Comparison of ENCODE assay signal across 8 cellular contexts in genomic region chr16:85428168-85428898, GRCh38.
DNase-seq lines count a peak whose midpoint lies in the region; ATAC-seq and TF ChIP-seq lines count a peak whose summit lies in the region.

No MANE protein-coding gene starts in this region.

- H3K4me3 ChIP-seq in GM12864 (ENCODE audit: low read depth, low read length): no peak overlapping the region
- no peak overlapping the region for H3K4me3 ChIP-seq in foreskin fibroblast (ENCODE audit: low read depth in 1 of 2, low read length in 2 of 2)
- no peak overlapping the region for H3K4me3 ChIP-seq in retinal pigment epithelial cell (ENCODE audit: low read length)

- TF ChIP-seq CTCF in GM12864 (IDR thresholded peaks at IDR 0.05; ENCODE audit: low read depth, low read length, missing control alignments) (peak; percentile 77), foreskin fibroblast (IDR thresholded peaks at IDR 0.05; ENCODE audit: low read depth, low read length) (peak; percentile 31), retinal pigment epithelial cell (conservative IDR thresholded peaks at IDR 0.05; ENCODE audit: low read depth, low read length) (peak; percentile 50)

- ATAC-seq in GM21367 (IDR thresholded peaks at IDR 0.05; ENCODE audit: unreplicated experiment) (no peak), GM19463 (IDR thresholded peaks at IDR 0.05; ENCODE audit: unreplicated experiment) (no peak)

- DNase-seq in GM12864 (ENCODE audit: low read depth) (no peak), M059J (ENCODE audit: low read depth) (peak; percentile 20), foreskin fibroblast (peak in 1 of 2 donors; percentile 49), retinal pigment epithelial cell (ENCODE audit: low read depth) (no peak), HPDE6-E6E7 (ENCODE audit: extremely low spot score) (no peak)
- DNase-seq in activated CD8-positive, alpha-beta memory T cell treated with anti-CD3 and anti-CD28 coated beads, Interleukin-2, amount 50 U/mL, for 48 hours: peak; percentile 66

Comparison
In these comparisons a context has a peak if more than half of its experiments do, and no peak if none do; other contexts are left out.
1. DNase-seq: peak in M059J (single experiment) and activated CD8-positive, alpha-beta memory T cell treated with anti-CD3 and anti-CD28 coated beads, Interleukin-2, amount 50 U/mL, for 48 hours (single experiment); none in GM12864 (single experiment), retinal pigment epithelial cell (single experiment) and HPDE6-E6E7 (single experiment).
2. Peak in every context shown above with its lines, with median percentiles within 50 percentile points of each other: CTCF ChIP-seq.